In genomic region chr2:159706385-159706980, GRCh38 we compare ENCODE assay signal across 1 cellular context.
TF ChIP-seq lines count a peak whose summit lies in the region.

No MANE protein-coding gene starts in this region.

TF ChIP-seq in GM23338, 12 proteins besides CTCF, POLR2A, EP300 and RAD21:
- TF ChIP-seq ZNF462 (CRISPR knock-in tag; IDR thresholded peaks at IDR 0.05) (no peak), JUNB (IDR thresholded peaks at IDR 0.05; ENCODE audit: unreplicated experiment) (no peak), CREB1 (CRISPR knock-in tag; IDR thresholded peaks at IDR 0.05; ENCODE audit: low read depth) (no peak), STAT1 (IDR thresholded peaks at IDR 0.05; ENCODE audit: unreplicated experiment) (no peak), POLR2AphosphoS5 (IDR thresholded peaks at IDR 0.05; ENCODE audit: low read depth) (no peak), NANOG (IDR thresholded peaks at IDR 0.05; ENCODE audit: borderline replicate concordance) (no peak), ZNF114 (CRISPR knock-in tag; IDR thresholded peaks at IDR 0.05) (no peak)
